Comparison of ENCODE assay signal across 1 cellular context in the genomic region with DNA sequence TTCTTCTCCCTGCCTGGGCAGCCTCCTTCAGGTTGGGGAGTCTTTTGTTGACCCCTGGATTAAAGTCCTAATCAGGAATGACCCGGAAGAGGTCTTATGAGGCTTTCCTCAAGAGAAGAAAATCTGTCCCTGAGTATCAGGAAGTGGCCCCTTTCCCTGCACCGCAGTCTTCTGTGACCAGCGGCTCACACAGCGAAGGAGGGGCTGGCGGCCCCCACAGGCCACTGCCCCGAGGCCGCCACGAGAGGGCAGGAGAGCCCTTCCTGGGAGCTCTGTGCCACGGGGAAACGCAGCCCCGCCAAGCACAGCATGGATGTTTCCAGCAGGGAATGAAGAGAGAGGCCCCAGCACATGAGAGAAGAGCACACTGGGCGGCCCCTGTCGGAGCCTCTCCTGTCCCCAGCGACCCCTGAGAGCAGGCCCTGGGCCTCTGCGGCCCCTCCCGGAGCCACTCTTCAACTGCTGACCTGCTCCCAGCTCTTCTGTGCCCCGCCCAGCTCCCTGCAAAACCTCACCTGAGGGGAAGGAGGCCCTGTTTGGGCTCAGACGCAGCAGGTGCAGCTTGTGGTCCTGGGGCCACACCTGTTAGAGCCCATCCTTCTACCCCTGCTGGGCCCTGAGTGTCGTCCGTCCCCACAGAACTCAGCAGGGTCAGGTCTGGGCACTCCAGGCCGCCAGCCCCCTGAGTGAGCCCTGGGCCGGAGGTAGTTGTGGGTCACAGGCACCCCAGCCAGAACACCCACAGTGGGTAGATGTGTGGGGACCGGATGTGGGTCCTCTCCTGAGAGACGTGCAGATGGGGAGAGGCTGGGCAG.
TF ChIP-seq lines count a peak whose summit lies in the region.

No MANE protein-coding gene starts in this region.

TF ChIP-seq in HepG2, 621 proteins besides CTCF, POLR2A, EP300 and RAD21 (continued from another document and continues in another):
- TF ChIP-seq, protein P1, sequence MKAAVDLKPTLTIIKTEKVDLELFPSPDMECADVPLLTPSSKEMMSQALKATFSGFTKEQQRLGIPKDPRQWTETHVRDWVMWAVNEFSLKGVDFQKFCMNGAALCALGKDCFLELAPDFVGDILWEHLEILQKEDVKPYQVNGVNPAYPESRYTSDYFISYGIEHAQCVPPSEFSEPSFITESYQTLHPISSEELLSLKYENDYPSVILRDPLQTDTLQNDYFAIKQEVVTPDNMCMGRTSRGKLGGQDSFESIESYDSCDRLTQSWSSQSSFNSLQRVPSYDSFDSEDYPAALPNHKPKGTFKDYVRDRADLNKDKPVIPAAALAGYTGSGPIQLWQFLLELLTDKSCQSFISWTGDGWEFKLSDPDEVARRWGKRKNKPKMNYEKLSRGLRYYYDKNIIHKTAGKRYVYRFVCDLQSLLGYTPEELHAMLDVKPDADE (CRISPR knock-in tag; IDR thresholded peaks at IDR 0.05) = no peak
- TF ChIP-seq, protein P2, sequence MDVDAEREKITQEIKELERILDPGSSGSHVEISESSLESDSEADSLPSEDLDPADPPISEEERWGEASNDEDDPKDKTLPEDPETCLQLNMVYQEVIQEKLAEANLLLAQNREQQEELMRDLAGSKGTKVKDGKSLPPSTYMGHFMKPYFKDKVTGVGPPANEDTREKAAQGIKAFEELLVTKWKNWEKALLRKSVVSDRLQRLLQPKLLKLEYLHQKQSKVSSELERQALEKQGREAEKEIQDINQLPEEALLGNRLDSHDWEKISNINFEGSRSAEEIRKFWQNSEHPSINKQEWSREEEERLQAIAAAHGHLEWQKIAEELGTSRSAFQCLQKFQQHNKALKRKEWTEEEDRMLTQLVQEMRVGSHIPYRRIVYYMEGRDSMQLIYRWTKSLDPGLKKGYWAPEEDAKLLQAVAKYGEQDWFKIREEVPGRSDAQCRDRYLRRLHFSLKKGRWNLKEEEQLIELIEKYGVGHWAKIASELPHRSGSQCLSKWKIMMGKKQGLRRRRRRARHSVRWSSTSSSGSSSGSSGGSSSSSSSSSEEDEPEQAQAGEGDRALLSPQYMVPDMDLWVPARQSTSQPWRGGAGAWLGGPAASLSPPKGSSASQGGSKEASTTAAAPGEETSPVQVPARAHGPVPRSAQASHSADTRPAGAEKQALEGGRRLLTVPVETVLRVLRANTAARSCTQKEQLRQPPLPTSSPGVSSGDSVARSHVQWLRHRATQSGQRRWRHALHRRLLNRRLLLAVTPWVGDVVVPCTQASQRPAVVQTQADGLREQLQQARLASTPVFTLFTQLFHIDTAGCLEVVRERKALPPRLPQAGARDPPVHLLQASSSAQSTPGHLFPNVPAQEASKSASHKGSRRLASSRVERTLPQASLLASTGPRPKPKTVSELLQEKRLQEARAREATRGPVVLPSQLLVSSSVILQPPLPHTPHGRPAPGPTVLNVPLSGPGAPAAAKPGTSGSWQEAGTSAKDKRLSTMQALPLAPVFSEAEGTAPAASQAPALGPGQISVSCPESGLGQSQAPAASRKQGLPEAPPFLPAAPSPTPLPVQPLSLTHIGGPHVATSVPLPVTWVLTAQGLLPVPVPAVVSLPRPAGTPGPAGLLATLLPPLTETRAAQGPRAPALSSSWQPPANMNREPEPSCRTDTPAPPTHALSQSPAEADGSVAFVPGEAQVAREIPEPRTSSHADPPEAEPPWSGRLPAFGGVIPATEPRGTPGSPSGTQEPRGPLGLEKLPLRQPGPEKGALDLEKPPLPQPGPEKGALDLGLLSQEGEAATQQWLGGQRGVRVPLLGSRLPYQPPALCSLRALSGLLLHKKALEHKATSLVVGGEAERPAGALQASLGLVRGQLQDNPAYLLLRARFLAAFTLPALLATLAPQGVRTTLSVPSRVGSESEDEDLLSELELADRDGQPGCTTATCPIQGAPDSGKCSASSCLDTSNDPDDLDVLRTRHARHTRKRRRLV (CRISPR knock-in tag; IDR thresholded peaks at IDR 0.05) = no peak
- TF ChIP-seq ATRX (CRISPR knock-in tag; IDR thresholded peaks at IDR 0.05; ENCODE audit: borderline replicate concordance) = no peak
- TF ChIP-seq GPN1 (CRISPR knock-in tag; IDR thresholded peaks at IDR 0.05; ENCODE audit: borderline replicate concordance) = no peak
- TF ChIP-seq RBAK (CRISPR knock-in tag; IDR thresholded peaks at IDR 0.05) = no peak
- TF ChIP-seq RXRA (CRISPR knock-in tag; IDR thresholded peaks at IDR 0.05) = peak; percentile 57; the same call in 1 of the 2 replicates
- TF ChIP-seq, protein P3, sequence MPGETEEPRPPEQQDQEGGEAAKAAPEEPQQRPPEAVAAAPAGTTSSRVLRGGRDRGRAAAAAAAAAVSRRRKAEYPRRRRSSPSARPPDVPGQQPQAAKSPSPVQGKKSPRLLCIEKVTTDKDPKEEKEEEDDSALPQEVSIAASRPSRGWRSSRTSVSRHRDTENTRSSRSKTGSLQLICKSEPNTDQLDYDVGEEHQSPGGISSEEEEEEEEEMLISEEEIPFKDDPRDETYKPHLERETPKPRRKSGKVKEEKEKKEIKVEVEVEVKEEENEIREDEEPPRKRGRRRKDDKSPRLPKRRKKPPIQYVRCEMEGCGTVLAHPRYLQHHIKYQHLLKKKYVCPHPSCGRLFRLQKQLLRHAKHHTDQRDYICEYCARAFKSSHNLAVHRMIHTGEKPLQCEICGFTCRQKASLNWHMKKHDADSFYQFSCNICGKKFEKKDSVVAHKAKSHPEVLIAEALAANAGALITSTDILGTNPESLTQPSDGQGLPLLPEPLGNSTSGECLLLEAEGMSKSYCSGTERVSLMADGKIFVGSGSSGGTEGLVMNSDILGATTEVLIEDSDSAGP (CRISPR knock-in tag; IDR thresholded peaks at IDR 0.05; ENCODE audit: borderline replicate concordance) = peak; percentile 71
- no peak for TF ChIP-seq ZNF382 (CRISPR knock-in tag; IDR thresholded peaks at IDR 0.05; ENCODE audit: borderline replicate concordance)
- no peak for TF ChIP-seq ZNF577 (CRISPR knock-in tag; IDR thresholded peaks at IDR 0.05; ENCODE audit: borderline replicate concordance, low read depth)
- TF ChIP-seq, protein P4, sequence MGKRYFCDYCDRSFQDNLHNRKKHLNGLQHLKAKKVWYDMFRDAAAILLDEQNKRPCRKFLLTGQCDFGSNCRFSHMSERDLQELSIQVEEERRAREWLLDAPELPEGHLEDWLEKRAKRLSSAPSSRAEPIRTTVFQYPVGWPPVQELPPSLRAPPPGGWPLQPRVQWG (CRISPR knock-in tag; IDR thresholded peaks at IDR 0.05; ENCODE audit: borderline replicate concordance, low read depth) = no peak
- TF ChIP-seq REPIN1 (CRISPR knock-in tag; IDR thresholded peaks at IDR 0.05; ENCODE audit: borderline replicate concordance, low read depth) = peak; percentile 36; the same call in 1 of the 2 replicates
- TF ChIP-seq ZNF75D (CRISPR knock-in tag; IDR thresholded peaks at IDR 0.05; ENCODE audit: borderline replicate concordance) = no peak
- TF ChIP-seq, protein P5, sequence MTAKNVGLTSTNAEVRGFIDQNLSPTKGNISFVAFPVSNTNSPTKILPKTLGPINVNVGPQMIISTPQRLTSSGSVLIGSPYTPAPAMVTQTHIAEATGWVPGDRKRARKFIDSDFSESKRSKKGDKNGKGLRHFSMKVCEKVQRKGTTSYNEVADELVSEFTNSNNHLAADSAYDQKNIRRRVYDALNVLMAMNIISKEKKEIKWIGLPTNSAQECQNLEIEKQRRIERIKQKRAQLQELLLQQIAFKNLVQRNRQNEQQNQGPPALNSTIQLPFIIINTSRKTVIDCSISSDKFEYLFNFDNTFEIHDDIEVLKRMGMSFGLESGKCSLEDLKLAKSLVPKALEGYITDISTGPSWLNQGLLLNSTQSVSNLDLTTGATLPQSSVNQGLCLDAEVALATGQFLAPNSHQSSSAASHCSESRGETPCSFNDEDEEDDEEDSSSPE (CRISPR knock-in tag; IDR thresholded peaks at IDR 0.05) = 0 out of 2 replicates have a peak, but pooled peaks have one; percentile 24
- peak; percentile 99 for TF ChIP-seq STAG1 (CRISPR knock-in tag; IDR thresholded peaks at IDR 0.05)
- TF ChIP-seq, protein P6, sequence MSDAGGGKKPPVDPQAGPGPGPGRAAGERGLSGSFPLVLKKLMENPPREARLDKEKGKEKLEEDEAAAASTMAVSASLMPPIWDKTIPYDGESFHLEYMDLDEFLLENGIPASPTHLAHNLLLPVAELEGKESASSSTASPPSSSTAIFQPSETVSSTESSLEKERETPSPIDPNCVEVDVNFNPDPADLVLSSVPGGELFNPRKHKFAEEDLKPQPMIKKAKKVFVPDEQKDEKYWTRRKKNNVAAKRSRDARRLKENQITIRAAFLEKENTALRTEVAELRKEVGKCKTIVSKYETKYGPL (CRISPR knock-in tag; IDR thresholded peaks at IDR 0.05) = no peak
- TF ChIP-seq ZBTB20 (CRISPR knock-in tag; IDR thresholded peaks at IDR 0.05; ENCODE audit: borderline replicate concordance, low read depth) = no peak
- no peak for TF ChIP-seq CREM (IDR thresholded peaks at IDR 0.05)
- TF ChIP-seq CREM (CRISPR knock-in tag; IDR thresholded peaks at IDR 0.05) = no peak
- TF ChIP-seq, protein P7, sequence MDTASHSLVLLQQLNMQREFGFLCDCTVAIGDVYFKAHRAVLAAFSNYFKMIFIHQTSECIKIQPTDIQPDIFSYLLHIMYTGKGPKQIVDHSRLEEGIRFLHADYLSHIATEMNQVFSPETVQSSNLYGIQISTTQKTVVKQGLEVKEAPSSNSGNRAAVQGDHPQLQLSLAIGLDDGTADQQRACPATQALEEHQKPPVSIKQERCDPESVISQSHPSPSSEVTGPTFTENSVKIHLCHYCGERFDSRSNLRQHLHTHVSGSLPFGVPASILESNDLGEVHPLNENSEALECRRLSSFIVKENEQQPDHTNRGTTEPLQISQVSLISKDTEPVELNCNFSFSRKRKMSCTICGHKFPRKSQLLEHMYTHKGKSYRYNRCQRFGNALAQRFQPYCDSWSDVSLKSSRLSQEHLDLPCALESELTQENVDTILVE (CRISPR knock-in tag; IDR thresholded peaks at IDR 0.05) = peak; percentile 63; the same call in 1 of the 2 replicates
- peak; percentile 84; the same call in 1 of the 2 replicates for TF ChIP-seq NFKB2 (CRISPR knock-in tag; IDR thresholded peaks at IDR 0.05; ENCODE audit: borderline replicate concordance)
- TF ChIP-seq TSC22D2 (CRISPR knock-in tag; IDR thresholded peaks at IDR 0.05; ENCODE audit: borderline replicate concordance) = no peak
- TF ChIP-seq, protein P8, sequence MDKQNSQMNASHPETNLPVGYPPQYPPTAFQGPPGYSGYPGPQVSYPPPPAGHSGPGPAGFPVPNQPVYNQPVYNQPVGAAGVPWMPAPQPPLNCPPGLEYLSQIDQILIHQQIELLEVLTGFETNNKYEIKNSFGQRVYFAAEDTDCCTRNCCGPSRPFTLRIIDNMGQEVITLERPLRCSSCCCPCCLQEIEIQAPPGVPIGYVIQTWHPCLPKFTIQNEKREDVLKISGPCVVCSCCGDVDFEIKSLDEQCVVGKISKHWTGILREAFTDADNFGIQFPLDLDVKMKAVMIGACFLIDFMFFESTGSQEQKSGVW (CRISPR knock-in tag; IDR thresholded peaks at IDR 0.05; ENCODE audit: borderline replicate concordance) = no peak
- TF ChIP-seq, protein P9, sequence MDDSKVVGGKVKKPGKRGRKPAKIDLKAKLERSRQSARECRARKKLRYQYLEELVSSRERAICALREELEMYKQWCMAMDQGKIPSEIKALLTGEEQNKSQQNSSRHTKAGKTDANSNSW (CRISPR knock-in tag; IDR thresholded peaks at IDR 0.05; ENCODE audit: borderline replicate concordance) = no peak
- TF ChIP-seq SALL2 (CRISPR knock-in tag; IDR thresholded peaks at IDR 0.05) = peak; percentile 19; the same call in 1 of the 2 replicates
- TF ChIP-seq AHR (CRISPR knock-in tag; IDR thresholded peaks at IDR 0.05) = 0 out of 2 replicates have a peak, but pooled peaks have one; percentile 79
- TF ChIP-seq, protein P10, sequence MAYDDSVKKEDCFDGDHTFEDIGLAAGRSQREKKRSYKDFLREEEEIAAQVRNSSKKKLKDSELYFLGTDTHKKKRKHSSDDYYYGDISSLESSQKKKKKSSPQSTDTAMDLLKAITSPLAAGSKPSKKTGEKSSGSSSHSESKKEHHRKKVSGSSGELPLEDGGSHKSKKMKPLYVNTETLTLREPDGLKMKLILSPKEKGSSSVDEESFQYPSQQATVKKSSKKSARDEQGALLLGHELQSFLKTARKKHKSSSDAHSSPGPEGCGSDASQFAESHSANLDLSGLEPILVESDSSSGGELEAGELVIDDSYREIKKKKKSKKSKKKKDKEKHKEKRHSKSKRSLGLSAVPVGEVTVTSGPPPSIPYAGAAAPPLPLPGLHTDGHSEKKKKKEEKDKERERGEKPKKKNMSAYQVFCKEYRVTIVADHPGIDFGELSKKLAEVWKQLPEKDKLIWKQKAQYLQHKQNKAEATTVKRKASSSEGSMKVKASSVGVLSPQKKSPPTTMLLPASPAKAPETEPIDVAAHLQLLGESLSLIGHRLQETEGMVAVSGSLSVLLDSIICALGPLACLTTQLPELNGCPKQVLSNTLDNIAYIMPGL (CRISPR knock-in tag; IDR thresholded peaks at IDR 0.05; ENCODE audit: borderline replicate concordance in 1 of 2, low read depth in 1 of 2) = peak; percentile 77 to 81; a peak in 3 of 4 replicates
- no peak for TF ChIP-seq MBNL3 (CRISPR knock-in tag; conservative IDR thresholded peaks at IDR 0.05)
- no peak; the same call in 1 of the 2 replicates for TF ChIP-seq SP2 (CRISPR knock-in tag; IDR thresholded peaks at IDR 0.05)
- TF ChIP-seq ZNF567 (CRISPR knock-in tag; IDR thresholded peaks at IDR 0.05; ENCODE audit: borderline replicate concordance) = no peak
- peak; percentile 49; the same call in 1 of the 2 replicates for TF ChIP-seq IRF2 (CRISPR knock-in tag; IDR thresholded peaks at IDR 0.05)
- peak; percentile 37 for TF ChIP-seq SKI (IDR thresholded peaks at IDR 0.05; ENCODE audit: partially characterized antibody)
- no peak for TF ChIP-seq GZF1 (CRISPR knock-in tag; IDR thresholded peaks at IDR 0.05)
- TF ChIP-seq HOXA3 (CRISPR knock-in tag; IDR thresholded peaks at IDR 0.05) = peak; percentile 75; the same call in 1 of the 2 replicates
- TF ChIP-seq KDM5B (CRISPR knock-in tag; IDR thresholded peaks at IDR 0.05; ENCODE audit: borderline replicate concordance) = peak; percentile 50; the same call in 1 of the 2 replicates
- TF ChIP-seq PRMT3 (CRISPR knock-in tag; IDR thresholded peaks at IDR 0.05; ENCODE audit: borderline replicate concordance, low read depth) = no peak
- no peak for TF ChIP-seq HOXA9 (CRISPR knock-in tag; IDR thresholded peaks at IDR 0.05; ENCODE audit: borderline replicate concordance)
- TF ChIP-seq ZIK1 (CRISPR knock-in tag; IDR thresholded peaks at IDR 0.05; ENCODE audit: borderline replicate concordance, low read depth) = no peak
- no peak for TF ChIP-seq ZBTB8A (CRISPR knock-in tag; IDR thresholded peaks at IDR 0.05; ENCODE audit: borderline replicate concordance, low read depth)
- no peak for TF ChIP-seq JUN (CRISPR knock-in tag; IDR thresholded peaks at IDR 0.05)
- peak; percentile 79 for TF ChIP-seq AGO2 (optimal IDR thresholded peaks at IDR 0.05; ENCODE audit: low read depth, low read length)
- TF ChIP-seq POLR2AphosphoS2 (IDR thresholded peaks at IDR 0.05; ENCODE audit: low read depth, low read length) = no peak
- TF ChIP-seq ZMAT3 (CRISPR knock-in tag; conservative IDR thresholded peaks at IDR 0.05) = no peak
- TF ChIP-seq JDP2 (CRISPR knock-in tag; IDR thresholded peaks at IDR 0.05; ENCODE audit: borderline replicate concordance) = no peak
- TF ChIP-seq JUNB (CRISPR knock-in tag; IDR thresholded peaks at IDR 0.05; ENCODE audit: borderline replicate concordance) = no peak
